Comparison of ENCODE assay signal across 10 cellular contexts in the genomic region with DNA sequence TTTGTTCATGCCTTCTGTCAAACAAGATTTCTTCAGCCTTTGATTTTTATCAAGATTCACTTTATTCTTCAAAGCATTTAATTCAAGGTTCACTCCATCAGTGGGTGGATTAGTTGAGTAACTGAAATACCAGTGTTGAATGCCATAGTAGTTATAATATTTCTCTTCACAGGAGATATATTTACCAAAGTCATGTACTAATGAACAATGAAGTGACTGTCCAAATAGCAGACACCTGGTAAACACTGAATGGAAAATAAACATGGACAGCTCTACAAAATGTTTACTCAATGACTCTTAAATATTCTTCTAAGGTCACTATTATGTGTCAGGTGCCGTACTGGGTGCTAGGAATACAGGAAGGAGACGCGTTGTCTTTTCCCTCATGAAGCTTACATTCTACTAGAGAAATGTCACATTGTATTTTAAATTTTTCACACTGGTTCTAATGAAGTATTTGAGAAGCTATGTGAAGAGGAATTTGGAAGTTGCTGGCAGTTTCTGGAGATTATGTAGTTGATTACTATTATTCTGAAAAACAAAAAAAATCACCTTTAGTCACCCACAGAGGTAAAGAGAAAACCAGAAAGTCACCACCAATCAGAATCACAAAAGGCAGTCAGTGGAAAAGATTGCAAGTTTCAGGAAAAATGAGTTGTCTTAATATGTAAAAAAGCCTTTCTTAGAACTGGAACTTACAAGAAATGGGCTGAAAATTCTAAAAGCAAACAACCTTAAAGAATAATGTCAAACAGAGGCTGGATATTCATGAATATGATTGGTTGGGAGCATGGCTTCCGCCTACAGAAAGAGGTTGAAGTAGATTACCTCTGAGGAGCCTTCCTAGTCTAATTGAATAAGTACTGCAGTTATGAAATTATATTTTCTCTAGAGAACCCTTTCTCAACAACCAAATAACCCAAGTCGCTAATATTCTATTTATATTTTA.
A peak's percentile ranks its signal among the peaks of the same experiment; 100 is the strongest.
DNase-seq lines count a peak whose midpoint lies in the region; ATAC-seq and TF ChIP-seq lines count a peak whose summit lies in the region.
"Had no signal": no experiment of that assay in that cellular context is flagged by ENCODE, and none has a peak within 500 bp of the region (broad histone marks: within the 10 kb centered on the region; RNA-seq: fewer than 3 reads in every experiment).

No MANE protein-coding gene starts in this region.

- ATAC-seq in activated T-cell treated with anti-CD3 and anti-CD28 coated beads, Interleukin-2, amount 50 U/mL, for 4 hours, result peak; percentile 14 to 21
- peak; percentile 20 for ATAC-seq in activated T-helper 17 cell treated with anti-CD3 and anti-CD28 coated beads, Interleukin-2, amount 50 U/mL, for 72 hours (replicated peaks)

- H3K4me1 Mint-ChIP-seq in activated T-cell treated with anti-CD3 and anti-CD28 coated beads, Interleukin-2, amount 50 U/mL, for 4 hours (ENCODE audit: low read depth), result peaks cover 79% of the 10 kb centered on the region
- H3K4me1 Mint-ChIP-seq in activated T-helper 17 cell treated with anti-CD3 and anti-CD28 coated beads, Interleukin-2, amount 50 U/mL, for 72 hours, result peaks cover 51% of the 10 kb centered on the region
- no peaks in the 10 kb centered on the region for H3K4me1 Mint-ChIP-seq in CD14-positive monocyte

- DNase-seq in activated T-cell treated with anti-CD3 and anti-CD28 coated beads, Interleukin-2, amount 50 U/mL, for 4 hours, result no peak
- DNase-seq in activated T-cell treated with anti-CD3 and anti-CD28 coated beads for 4 hours, result no peak
- DNase-seq in HuH-7 (ENCODE audit: low spot score), result peak; percentile 9
- DNase-seq in retinal pigment epithelial cell (ENCODE audit: low read depth), result peak; percentile 11
- DNase-seq in Kasumi-1 (lab: John Stamatoyannopoulos, UW), result no peak
- no peak for DNase-seq in cerebellum (ENCODE audit: low spot score)
- no peak for DNase-seq in CD14-positive monocyte (ENCODE audit: low spot score)
- DNase-seq: mesenchymal stem cell had no signal

- peaks cover 16% of the 10 kb centered on the region for H3K9me3 Mint-ChIP-seq in activated T-cell treated with anti-CD3 and anti-CD28 coated beads, Interleukin-2, amount 50 U/mL, for 4 hours
- H3K9me3 Mint-ChIP-seq in activated T-helper 17 cell treated with anti-CD3 and anti-CD28 coated beads, Interleukin-2, amount 50 U/mL, for 72 hours, result no peaks in the 10 kb centered on the region
- peaks cover 0 to 8% (median 3%) of the 10 kb centered on the region in 7 donors for H3K9me3 Mint-ChIP-seq in CD14-positive monocyte

- peaks cover 2% of the 10 kb centered on the region for H3K27me3 Mint-ChIP-seq in activated T-cell treated with anti-CD3 and anti-CD28 coated beads, Interleukin-2, amount 50 U/mL, for 4 hours (ENCODE audit: low read depth)
- H3K27me3 Mint-ChIP-seq in activated T-helper 17 cell treated with anti-CD3 and anti-CD28 coated beads, Interleukin-2, amount 50 U/mL, for 72 hours, result no peaks in the 10 kb centered on the region
- H3K27me3 Mint-ChIP-seq in CD14-positive monocyte (ENCODE audit: low read depth in 3 of 3), result no peaks in the 10 kb centered on the region
- H3K27me3 Mint-ChIP-seq: dendritic cell treated with granulocyte-macrophage colony-stimulating factor and Interleukin-4, amounts not matched to agents 40 ng/mL and 50 ng/mL, for 4 days had no signal

- H3K4me3 Mint-ChIP-seq in activated T-cell treated with anti-CD3 and anti-CD28 coated beads, Interleukin-2, amount 50 U/mL, for 4 hours, result peak overlapping the region; percentile 52
- peak overlapping the region; percentile 79 for H3K4me3 Mint-ChIP-seq in activated T-helper 17 cell treated with anti-CD3 and anti-CD28 coated beads, Interleukin-2, amount 50 U/mL, for 72 hours
- H3K4me3 Mint-ChIP-seq in CD14-positive monocyte, result no peak overlapping the region
- H3K4me3 Mint-ChIP-seq: dendritic cell treated with granulocyte-macrophage colony-stimulating factor and Interleukin-4, amounts not matched to agents 40 ng/mL and 50 ng/mL, for 4 days had no signal

- peaks cover 8% of the 10 kb centered on the region for H3K36me3 Mint-ChIP-seq in activated T-cell treated with anti-CD3 and anti-CD28 coated beads, Interleukin-2, amount 50 U/mL, for 4 hours (ENCODE audit: insufficient read depth)
- peaks cover 17% of the 10 kb centered on the region for H3K36me3 Mint-ChIP-seq in activated T-helper 17 cell treated with anti-CD3 and anti-CD28 coated beads, Interleukin-2, amount 50 U/mL, for 72 hours (ENCODE audit: low read depth)
- peaks cover 0 to 5% of the 10 kb centered on the region in 2 donors for H3K36me3 Mint-ChIP-seq in CD14-positive monocyte

- no peak overlapping the region for H3K4me3 ChIP-seq in retinal pigment epithelial cell (ENCODE audit: low read length)

- intact Hi-C loops in CD14-positive monocyte (cut with micrococcal nuclease), result no loop called here

- H3K27ac Mint-ChIP-seq in activated T-helper 17 cell treated with anti-CD3 and anti-CD28 coated beads, Interleukin-2, amount 50 U/mL, for 72 hours, result peak overlapping the region; percentile 94
- no peak overlapping the region for H3K27ac Mint-ChIP-seq in CD14-positive monocyte
- H3K27ac Mint-ChIP-seq: dendritic cell treated with granulocyte-macrophage colony-stimulating factor and Interleukin-4, amounts not matched to agents 40 ng/mL and 50 ng/mL, for 4 days had no signal

- TF ChIP-seq CTCF in retinal pigment epithelial cell (conservative IDR thresholded peaks at IDR 0.05; ENCODE audit: low read depth, low read length), result no peak
- no peak for TF ChIP-seq CTCF in CD14-positive monocyte (IDR thresholded peaks at IDR 0.05)

Comparison
In these comparisons a context has a peak if more than half of its experiments do, and no peak if none do; other contexts are left out.
1. DNase-seq: peak in HuH-7 (single experiment) and retinal pigment epithelial cell (single experiment); none in activated T-cell treated with anti-CD3 and anti-CD28 coated beads, Interleukin-2, amount 50 U/mL, for 4 hours (single experiment), activated T-cell treated with anti-CD3 and anti-CD28 coated beads for 4 hours (single experiment), Kasumi-1 (0 of 2), cerebellum (single experiment) and CD14-positive monocyte (single experiment).
2. H3K4me3 Mint-ChIP-seq: peak in activated T-cell treated with anti-CD3 and anti-CD28 coated beads, Interleukin-2, amount 50 U/mL, for 4 hours (single experiment) and activated T-helper 17 cell treated with anti-CD3 and anti-CD28 coated beads, Interleukin-2, amount 50 U/mL, for 72 hours (single experiment); none in CD14-positive monocyte (0 of 2).